13 cellular contexts compared by ENCODE assay signal in the genomic region with DNA sequence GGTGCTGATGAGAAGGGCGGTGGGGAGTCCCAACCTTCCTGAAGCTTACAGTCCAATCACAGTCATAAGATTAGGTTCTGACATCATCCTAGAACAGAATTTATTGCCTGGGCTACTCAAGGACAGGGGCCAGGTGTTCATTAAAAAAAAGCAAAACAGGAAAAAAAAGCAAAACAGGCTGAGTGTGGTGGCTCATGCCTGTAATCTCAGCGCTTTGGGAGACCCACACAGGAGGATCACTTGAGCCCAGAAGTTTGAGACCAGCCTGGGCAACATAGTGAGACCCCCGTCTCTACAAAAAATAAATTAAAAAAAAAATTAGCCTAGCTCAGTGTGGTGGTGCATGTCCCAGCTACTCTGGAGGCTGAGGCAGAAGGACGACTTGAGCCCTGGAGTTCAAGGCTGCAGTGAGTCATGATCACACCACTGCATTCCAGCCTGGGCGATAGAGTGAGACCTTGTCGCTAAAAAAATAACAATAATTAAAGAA. TPM values are rescaled to one million over a fixed set of nuclear protein-coding genes. Genes with fewer than 3 reads are reported as not detected.
DNase-seq lines count a peak whose midpoint lies in the region; ATAC-seq, FAIRE-seq and TF ChIP-seq lines count a peak whose summit lies in the region.
"Had no signal": no experiment of that assay in that cellular context is flagged by ENCODE, and none has a peak within 500 bp of the region (broad histone marks: within the 10 kb centered on the region; RNA-seq: fewer than 3 reads in every experiment).

No MANE protein-coding gene starts in this region.

- H4K91ac ChIP-seq in mesenchymal stem cell (ENCODE audit: low read length), result no peak overlapping the region

- H3K36me3 Mint-ChIP-seq in activated T-helper 17 cell treated with anti-CD3 and anti-CD28 coated beads, Interleukin-2, amount 50 U/mL, for 72 hours (ENCODE audit: low read depth), result peaks cover 63% of the 10 kb centered on the region

- FAIRE-seq in GM12892 (lab: Jason Lieb, UNC), result peak; percentile 51
- FAIRE-seq: D721Med had no signal

- H3K9me3 ChIP-seq in BLaER1 (no peaks in the 10 kb centered on the region), mesenchymal stem cell (ENCODE audit: control insufficient read depth, low read length) (no peaks in the 10 kb centered on the region)
- H3K9me3 ChIP-seq: SK-N-SH had no signal

- no peak overlapping the region for H2BK5ac ChIP-seq in mesenchymal stem cell (ENCODE audit: low read depth, low read length, poor library complexity, severe bottlenecking)

- H3K9ac ChIP-seq in BLaER1, result no peak overlapping the region
- H3K9ac ChIP-seq in mesenchymal stem cell (ENCODE audit: low read length), result no peak overlapping the region
- H3K9ac ChIP-seq: SK-N-SH had no signal

- ATAC-seq in activated T-helper 17 cell treated with anti-CD3 and anti-CD28 coated beads, Interleukin-2, amount 50 U/mL, for 72 hours (replicated peaks), result no peak
- ATAC-seq in GM21737 (IDR thresholded peaks at IDR 0.05; ENCODE audit: unreplicated experiment), result no peak
- no peak for ATAC-seq in left colon
- ATAC-seq in HG03460 (IDR thresholded peaks at IDR 0.05; ENCODE audit: unreplicated experiment), result no peak

- no peak overlapping the region for H3K18ac ChIP-seq in mesenchymal stem cell (ENCODE audit: low read depth in 1 of 2, low read length in 2 of 2)

- H3K4me3 Mint-ChIP-seq in activated T-helper 17 cell treated with anti-CD3 and anti-CD28 coated beads, Interleukin-2, amount 50 U/mL, for 72 hours, result peak overlapping the region; percentile 95

- H2AK5ac ChIP-seq in mesenchymal stem cell (ENCODE audit: low read length, severe bottlenecking), result no peak overlapping the region

- H2AFZ ChIP-seq in mesenchymal stem cell (ENCODE audit: low read depth, low read length), result no peak overlapping the region

- H3K23ac ChIP-seq in mesenchymal stem cell (ENCODE audit: low read length in 2 of 2), result no peak overlapping the region

- peak overlapping the region; percentile 74 for H3K27ac Mint-ChIP-seq in activated T-helper 17 cell treated with anti-CD3 and anti-CD28 coated beads, Interleukin-2, amount 50 U/mL, for 72 hours

- H3K4me3 ChIP-seq in BLaER1, result no peak overlapping the region
- H3K4me3 ChIP-seq in mesenchymal stem cell (ENCODE audit: insufficient read depth in 1 of 2, low read depth in 1 of 2, low read length in 2 of 2), result no peak overlapping the region

- no peak overlapping the region for H2BK15ac ChIP-seq in mesenchymal stem cell (ENCODE audit: low read depth, poor library complexity, severe bottlenecking)

- H4K20me1 ChIP-seq in BLaER1, result peaks cover 84% of the 10 kb centered on the region

- intact Hi-C loops in left colon (cut with DNase I, micrococcal nuclease), result no loop called here

- no peak overlapping the region for H2BK12ac ChIP-seq in mesenchymal stem cell (ENCODE audit: low read length in 2 of 2)

- H3K4ac ChIP-seq in mesenchymal stem cell (ENCODE audit: low read depth in 1 of 2, low read length in 2 of 2), result no peak overlapping the region

- H3K27me3 ChIP-seq in BLaER1, result peaks cover 100% of the 10 kb centered on the region
- peaks cover 0 to 9% of the 10 kb centered on the region in 2 experiments for H3K27me3 ChIP-seq in mesenchymal stem cell (ENCODE audit: control insufficient read depth in 1 of 2, insufficient read depth in 1 of 2, low read length in 2 of 2)

- no peak overlapping the region for H4K8ac ChIP-seq in mesenchymal stem cell (ENCODE audit: low read length)

- H3K4me1 Mint-ChIP-seq in activated T-helper 17 cell treated with anti-CD3 and anti-CD28 coated beads, Interleukin-2, amount 50 U/mL, for 72 hours, result peaks cover 33% of the 10 kb centered on the region

- no peak overlapping the region for H2BK120ac ChIP-seq in mesenchymal stem cell (ENCODE audit: low read depth, low read length)

- no peak overlapping the region for H3K27ac ChIP-seq in BLaER1
- peak overlapping the region; percentile 29 for H3K27ac ChIP-seq in mesenchymal stem cell (ENCODE audit: low read length, poor library complexity, severe bottlenecking)

- TF ChIP-seq POLR2A in GM12892 (IDR thresholded peaks at IDR 0.05; ENCODE audit: low read depth, low read length), result no peak

- H3K36me3 ChIP-seq in BLaER1 (no peaks in the 10 kb centered on the region), mesenchymal stem cell (ENCODE audit: control insufficient read depth in 1 of 2, insufficient read depth in 2 of 2, low read depth in 1 of 2, low read length in 2 of 2) (peaks cover 0 to 4% of the 10 kb centered on the region in 2 experiments)

- H3K79me1 ChIP-seq in mesenchymal stem cell (replicated peaks; ENCODE audit: low read length, poor library complexity, severe bottlenecking), result no peaks in the 10 kb centered on the region

- H3K14ac ChIP-seq in mesenchymal stem cell (ENCODE audit: low read length in 2 of 2), result no peak overlapping the region

- 50% methylated on average over 2 of the region's 6 CpGs for WGBS in mesenchymal stem cell

- H3K27me3 Mint-ChIP-seq in activated T-helper 17 cell treated with anti-CD3 and anti-CD28 coated beads, Interleukin-2, amount 50 U/mL, for 72 hours, result no peaks in the 10 kb centered on the region

- DNase-seq in GM12892 (ENCODE audit: insufficient read length) (no peak), mesenchymal stem cell (no peak), left colon (no peak), NOMO-1 (lab: John Stamatoyannopoulos, UW; ENCODE audit: unreplicated experiment in 2 of 2) (no peak)
- DNase-seq: KG1, NCI-H524 treated with DMSO at 0.1 percent for 48 hours, posterior cingulate gyrus, SK-N-SH had no signal

- H3K4me1 ChIP-seq in BLaER1 (peaks cover 65% of the 10 kb centered on the region), mesenchymal stem cell (ENCODE audit: control insufficient read depth, insufficient read depth, low read depth, low read length) (peaks cover 4% of the 10 kb centered on the region)

- no peaks in the 10 kb centered on the region for H3K9me3 Mint-ChIP-seq in activated T-helper 17 cell treated with anti-CD3 and anti-CD28 coated beads, Interleukin-2, amount 50 U/mL, for 72 hours

- H3K4me2 ChIP-seq in BLaER1 (peak overlapping the region; percentile 71), mesenchymal stem cell (ENCODE audit: low read length, poor library complexity, severe bottlenecking) (no peak overlapping the region)
- H3K4me2 ChIP-seq: SK-N-SH had no signal

RNA-seq across cellular contexts. Expression of a gene that starts 3.0 kb away (rescaled TPM):
- polyA plus RNA-seq in GM12892 (2012; ENCODE audit: missing spikeins), result 53.5 TPM
- total RNA-seq in activated T-helper 17 cell treated with anti-CD3 and anti-CD28 coated beads, Interleukin-2, amount 50 U/mL, for 72 hours, result 10 to 100 TPM; 18.3 to 30.5 TPM
- 23.9 TPM for polyA plus RNA-seq in mesenchymal stem cell (2013, experiment 1 of 2)
- polyA plus RNA-seq in mesenchymal stem cell (2013, experiment 2 of 2), result 25.8 TPM
- total RNA-seq in left colon, result 10 to 100 TPM; 28.0 to 70.6 TPM

RNA-seq across cellular contexts. Expression of a gene that starts 38.9 kb away (rescaled TPM):
- 1.5 TPM for polyA plus RNA-seq in GM12892 (2012; ENCODE audit: missing spikeins)
- total RNA-seq in activated T-helper 17 cell treated with anti-CD3 and anti-CD28 coated beads, Interleukin-2, amount 50 U/mL, for 72 hours, result 1 to 10 TPM; 1.8 to 3.5 TPM
- 0.86 TPM for polyA plus RNA-seq in mesenchymal stem cell (2013, experiment 1 of 2)
- polyA plus RNA-seq in mesenchymal stem cell (2013, experiment 2 of 2), result 0.79 TPM
- 1 to 10 TPM; 2.2 to 4.3 TPM for total RNA-seq in left colon

RNA-seq across cellular contexts. Expression of a gene that starts 42.5 kb away (rescaled TPM):
- polyA plus RNA-seq in GM12892 (2012; ENCODE audit: missing spikeins), result 20.8 TPM
- 10 to 100 TPM; 21.1 to 23.4 TPM for total RNA-seq in activated T-helper 17 cell treated with anti-CD3 and anti-CD28 coated beads, Interleukin-2, amount 50 U/mL, for 72 hours
- polyA plus RNA-seq in mesenchymal stem cell (2013, experiment 1 of 2), result 6.8 TPM
- polyA plus RNA-seq in mesenchymal stem cell (2013, experiment 2 of 2), result 8.0 TPM
- total RNA-seq in left colon, result 10 to 100 TPM; 21.7 TPM

RNA-seq across cellular contexts. Expression of a gene that starts 42.7 kb away (rescaled TPM):
- polyA plus RNA-seq in GM12892 (2012; ENCODE audit: missing spikeins), result 28.7 TPM
- 10 to 100 TPM; 27.8 to 61.7 TPM for total RNA-seq in activated T-helper 17 cell treated with anti-CD3 and anti-CD28 coated beads, Interleukin-2, amount 50 U/mL, for 72 hours
- polyA plus RNA-seq in mesenchymal stem cell (2013, experiment 1 of 2), result 9.2 TPM
- 7.8 TPM for polyA plus RNA-seq in mesenchymal stem cell (2013, experiment 2 of 2)
- total RNA-seq in left colon, result 10 to 100 TPM; 27.7 to 36.3 TPM
